In genomic region chr12:116278259-116278595, GRCh38 we compare ENCODE assay signal across 8 cellular contexts. TPM values are rescaled to one million over a fixed set of nuclear protein-coding genes. Genes with fewer than 3 reads are reported as not detected.
DNase-seq lines count a peak whose midpoint lies in the region; ATAC-seq and TF ChIP-seq lines count a peak whose summit lies in the region.

No MANE protein-coding gene starts in this region.

- peak overlapping the region; percentile 67 for H2AK9ac ChIP-seq in IMR-90 (replicated peaks; ENCODE audit: low read depth, low read length, poor library complexity)

- peak overlapping the region; percentile 74 for H2BK5ac ChIP-seq in IMR-90 (ENCODE audit: low read depth, low read length, poor library complexity, severe bottlenecking)

- in situ Hi-C loops in IMR-90 (cut with MboI; ENCODE audit: low sequenced_read_pairs): no loop called here

- H3K56ac ChIP-seq in IMR-90 (ENCODE audit: extremely low read depth, insufficient read depth, low read length): no peak overlapping the region

- H3K4me3 ChIP-seq in ACC112 (ENCODE audit: low read depth, low read length) (peak overlapping the region; percentile 76), IMR-90 (ENCODE audit: insufficient read depth, low read depth, low read length) (peak overlapping the region; percentile 56), muscle layer of colon (ENCODE audit: low read depth in 1 of 2, low read length in 2 of 2) (peak overlapping the region; percentile 41 to 45)

- POLR2A ChIA-PET in IMR-90 (lab: Charles Lee; ENCODE audit: unreplicated experiment): no interaction called here

- H4K8ac ChIP-seq in IMR-90 (ENCODE audit: low read depth in 2 of 2, low read length in 2 of 2): peak overlapping the region; percentile 51 to 95; a peak in 3 of 4 replicates

- H4K91ac ChIP-seq in IMR-90 (ENCODE audit: insufficient read depth, low read depth, low read length): peak overlapping the region; percentile 63

- peak overlapping the region; percentile 78 for H3K18ac ChIP-seq in IMR-90 (ENCODE audit: low read depth, low read length)

- no peak for TF ChIP-seq RAD21 in IMR-90 (IDR thresholded peaks at IDR 0.05; ENCODE audit: low read length)

- no peaks in the 10 kb centered on the region for H3K36me3 ChIP-seq in ACC112 (ENCODE audit: insufficient read depth, low read length)
- H3K36me3 ChIP-seq in IMR-90 (ENCODE audit: control insufficient read depth, insufficient read depth, low read length): no peaks in the 10 kb centered on the region
- no peaks in the 10 kb centered on the region for H3K36me3 ChIP-seq in muscle layer of colon (ENCODE audit: insufficient read depth, low read length)

- H3K27ac Mint-ChIP-seq in central memory CD8-positive, alpha-beta T cell (ENCODE audit: low read depth): no peak overlapping the region

- peak overlapping the region; percentile 41 for H2BK20ac ChIP-seq in IMR-90 (ENCODE audit: low read depth, low read length)

- peaks cover 41% of the 10 kb centered on the region for H3K4me1 Mint-ChIP-seq in central memory CD8-positive, alpha-beta T cell

- peak overlapping the region; percentile 96 for H3K4ac ChIP-seq in IMR-90 (ENCODE audit: low read depth, low read length)

- BruUV-seq in IMR-90 (replicated peaks; lab: Mats Ljungman, UMichigan): no TSS peak

- no peak for DNase-seq in IMR-90
- DNase-seq in central memory CD8-positive, alpha-beta T cell (ENCODE audit: low spot score in 2 of 2): no peak
- no peak for DNase-seq in HuH-7.5 (ENCODE audit: low spot score)
- no peak for DNase-seq in NCI-H510A treated with DMSO at 0.1 percent for 48 hours (lab: John Stamatoyannopoulos, UW)

- peak overlapping the region; percentile 23; the same call in 1 of the 3 replicates for H2BK15ac ChIP-seq in IMR-90 (ENCODE audit: low read depth, low read length)

- peaks cover 4 to 19% of the 10 kb centered on the region in 2 experiments; a peak in 3 of 4 replicates for H3K79me1 ChIP-seq in IMR-90 (ENCODE audit: low read depth in 1 of 2, low read length in 2 of 2)

- 44% methylated on average over 4 of the region's 10 CpGs; no CpG with 5 or more reads in 1 of the 2 experiments for WGBS in IMR-90 (ENCODE audit: extremely low coverage in 2 of 2, insufficient read length in 1 of 2), 2 experiments

- H3K27ac ChIP-seq in ACC112 (ENCODE audit: low read depth, low read length) (peak overlapping the region; percentile 25; the same call in 1 of the 2 replicates), IMR-90 (ENCODE audit: insufficient read depth, low read length) (peak overlapping the region; percentile 81), muscle layer of colon (ENCODE audit: low read depth, low read length) (peak overlapping the region; percentile 63)

- intact Hi-C loops in IMR-90 (cut with micrococcal nuclease): loop anchor here (5.0 kb wide), 3 partner anchors 136 to 414 kb away; no protein-coding TSS in a partner anchor

- ATAC-seq in IMR-90 (ENCODE audit: low read depth) (no peak), HG02852 (IDR thresholded peaks at IDR 0.05; ENCODE audit: unreplicated experiment) (no peak), GM19324 (IDR thresholded peaks at IDR 0.05; ENCODE audit: low FRiP score, unreplicated experiment) (no peak)
- ATAC-seq in central memory CD8-positive, alpha-beta T cell (replicated peaks; ENCODE audit: extremely low read depth, poor library complexity, severe bottlenecking): no peak

- H2AFZ ChIP-seq in ACC112 (ENCODE audit: low read length, unreplicated experiment) (peak overlapping the region; percentile 58), IMR-90 (replicated peaks; ENCODE audit: low read length, poor library complexity) (peak overlapping the region; percentile 93)

- H3K27me3 ChIP-seq in ACC112 (ENCODE audit: insufficient read depth, low read length) (no peaks in the 10 kb centered on the region), IMR-90 (ENCODE audit: control insufficient read depth, insufficient read depth, low read length) (no peaks in the 10 kb centered on the region), muscle layer of colon (ENCODE audit: control insufficient read depth in 1 of 2, insufficient read depth in 2 of 2, low read length in 2 of 2) (no peaks in the 10 kb centered on the region)

- H3K9me1 ChIP-seq in IMR-90 (ENCODE audit: insufficient read depth, low read length): peaks cover 4% of the 10 kb centered on the region; the same call in 1 of the 2 replicates

- dilution Hi-C loops in IMR-90 (cut with HindIII; ENCODE audit: low sequenced_read_pairs, unreplicated experiment): no loop called here

- peak overlapping the region; percentile 82 for H3K4me2 ChIP-seq in IMR-90 (ENCODE audit: low read depth, low read length)

- peak overlapping the region; percentile 75 for H2BK120ac ChIP-seq in IMR-90 (ENCODE audit: low read depth, low read length)

- no peaks in the 10 kb centered on the region for H3K27me3 Mint-ChIP-seq in central memory CD8-positive, alpha-beta T cell

- no peaks in the 10 kb centered on the region for H3K9me3 Mint-ChIP-seq in central memory CD8-positive, alpha-beta T cell

- H2AK5ac ChIP-seq in IMR-90 (ENCODE audit: low read depth, low read length): peak overlapping the region; percentile 80

- H3K4me3 Mint-ChIP-seq in central memory CD8-positive, alpha-beta T cell: peak overlapping the region; percentile 84

- peaks cover 35% of the 10 kb centered on the region for H4K20me1 ChIP-seq in IMR-90 (ENCODE audit: insufficient read depth, low read length)

- no peak for TF ChIP-seq CTCF in IMR-90 (conservative IDR thresholded peaks at IDR 0.05; ENCODE audit: low read depth, low read length)

- peak overlapping the region; percentile 89 for H3K23ac ChIP-seq in IMR-90 (ENCODE audit: low read depth, low read length)

- H3K9ac ChIP-seq in IMR-90 (ENCODE audit: low read depth, low read length) (peak overlapping the region; percentile 84), muscle layer of colon (ENCODE audit: low read length) (no peak overlapping the region)

- TF ChIP-seq POLR2A in IMR-90 (IDR thresholded peaks at IDR 0.05; ENCODE audit: low read depth, low read length): no peak

- H3K4me1 ChIP-seq in ACC112 (ENCODE audit: control insufficient read depth, insufficient read depth, low read length, unreplicated experiment) (peaks cover 23% of the 10 kb centered on the region), IMR-90 (ENCODE audit: control insufficient read depth, insufficient read depth, low read length) (0 out of 2 replicates have a peak, but pooled peaks cover 1% of the 10 kb centered on the region), muscle layer of colon (ENCODE audit: insufficient read depth, low read length) (peaks cover 14% of the 10 kb centered on the region)

- peak overlapping the region; percentile 87 for H3K14ac ChIP-seq in IMR-90 (replicated peaks; ENCODE audit: low read depth, low read length)

- CTCF ChIA-PET in IMR-90 (lab: Yijun Ruan, JAX): interaction anchor here (0.6 to 0.7 kb wide), 2 partner anchors 40 to 98 kb away, joined by 3 read pairs; no protein-coding TSS in a partner anchor

- H3K79me2 ChIP-seq in ACC112 (ENCODE audit: control insufficient read depth, insufficient read depth, low read length, unreplicated experiment): peaks cover 38% of the 10 kb centered on the region

- H3K9me3 ChIP-seq in IMR-90 (ENCODE audit: control insufficient read depth, insufficient read depth, low read length): no peaks in the 10 kb centered on the region
- H3K9me3 ChIP-seq in muscle layer of colon (ENCODE audit: low read length): no peaks in the 10 kb centered on the region

- H4K5ac ChIP-seq in IMR-90 (ENCODE audit: low read depth, low read length): peak overlapping the region; percentile 91

- H3K36me3 Mint-ChIP-seq in central memory CD8-positive, alpha-beta T cell (ENCODE audit: insufficient read depth): peaks cover 14% of the 10 kb centered on the region

TF ChIP-seq in IMR-90, 13 proteins besides CTCF, POLR2A, EP300 and RAD21:
- TF ChIP-seq USF2 (IDR thresholded peaks at IDR 0.05; ENCODE audit: low read depth, low read length) (no peak), FOS (IDR thresholded peaks at IDR 0.05; ENCODE audit: low read depth, low read length) (no peak), CHD1 (IDR thresholded peaks at IDR 0.05; ENCODE audit: low read depth, low read length) (no peak), CEBPB (IDR thresholded peaks at IDR 0.05; ENCODE audit: low read depth, low read length) (no peak), NFE2L2 (IDR thresholded peaks at IDR 0.05; ENCODE audit: low read depth, low read length) (no peak), RCOR1 (IDR thresholded peaks at IDR 0.05; ENCODE audit: insufficient replicate concordance, low read length) (no peak), MXI1 (IDR thresholded peaks at IDR 0.05; ENCODE audit: borderline replicate concordance, low read depth, low read length) (no peak), SMC3 (IDR thresholded peaks at IDR 0.05; ENCODE audit: low read depth, low read length) (no peak), RFX5 (IDR thresholded peaks at IDR 0.05; ENCODE audit: low read depth, low read length) (no peak), MAFK (IDR thresholded peaks at IDR 0.05; ENCODE audit: low read depth, low read length) (no peak), BHLHE40 (IDR thresholded peaks at IDR 0.05; ENCODE audit: low read depth, low read length) (no peak), ELK1 (IDR thresholded peaks at IDR 0.05; ENCODE audit: borderline replicate concordance, low read depth, low read length) (no peak), MAZ (IDR thresholded peaks at IDR 0.05; ENCODE audit: borderline replicate concordance, low read depth, low read length) (no peak)

RNA-seq across cellular contexts. Expression of gene MED13L, which starts 0.7 kb away (rescaled TPM):
- 49.1 and 93.3 TPM in 2 replicates for total RNA-seq in IMR-90 (2012; rRNA removed)
- 17.9 and 18.1 TPM in 2 replicates for polyA plus RNA-seq in IMR-90 (2012; rRNA removed)
- 7.7 and 9.4 TPM in 2 replicates for polyA plus RNA-seq in IMR-90 (2012; cell fraction: cytosol; rRNA removed)
- polyA plus RNA-seq in IMR-90 (2012; cell fraction: nucleus; rRNA removed; ENCODE audit: low replicate concordance): 15.3 and 42.2 TPM in 2 replicates

Comparison
In these comparisons a context has a peak if more than half of its experiments do, and no peak if none do; other contexts are left out.
1. H3K27ac ChIP-seq: peak in every context shown above with its lines; median percentile 81 in IMR-90; 63 in muscle layer of colon; 25 in ACC112.